1 cellular context compared by ENCODE assay signal in the genomic region with DNA sequence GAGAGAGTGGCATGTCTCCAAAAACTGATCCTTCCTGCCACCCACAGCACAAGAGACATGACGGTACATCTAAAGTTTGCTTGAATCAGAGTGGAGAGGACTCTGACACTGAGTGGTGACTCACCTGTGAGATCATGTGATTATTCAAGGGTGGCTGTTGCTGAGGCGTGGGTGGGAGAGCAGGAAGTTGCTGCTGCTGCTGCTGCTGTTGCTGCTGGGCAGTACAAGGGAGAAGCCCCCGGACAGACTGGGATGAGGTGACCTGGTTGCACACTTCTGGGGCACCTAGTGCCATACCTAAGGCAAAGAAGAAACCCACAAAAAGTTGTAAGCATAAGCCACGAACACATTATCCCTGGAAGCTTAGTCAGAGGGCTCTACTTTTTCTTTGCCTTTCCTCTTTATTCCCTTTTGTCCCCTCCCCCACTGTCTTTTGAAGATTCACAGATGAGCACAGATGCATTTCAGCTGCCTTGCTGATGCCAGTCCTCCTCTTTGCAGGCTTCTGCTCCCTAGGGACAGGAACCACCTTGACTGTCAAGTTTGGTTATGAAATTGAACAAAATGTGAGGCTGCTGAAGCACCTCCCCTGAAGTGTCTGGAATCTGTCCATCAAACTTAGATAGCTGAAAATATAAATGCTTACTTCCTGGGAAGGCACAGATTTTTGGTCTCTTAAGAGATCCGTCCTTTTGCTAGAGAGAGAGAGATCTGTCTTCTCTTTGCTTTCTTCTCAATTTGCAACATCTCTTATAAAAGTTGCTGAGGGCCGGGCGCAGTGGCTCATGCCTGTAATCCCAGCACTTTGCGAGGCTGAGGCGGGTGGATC.
TF ChIP-seq lines count a peak whose summit lies in the region.

No MANE protein-coding gene starts in this region.

TF ChIP-seq in GM12878, 131 proteins besides CTCF, POLR2A, EP300 and RAD21 (continued from another document and continues in another):
- TF ChIP-seq NR2F1 (conservative IDR thresholded peaks at IDR 0.05) (0 out of 2 replicates have a peak, but pooled peaks have one; percentile 13), NFXL1 (IDR thresholded peaks at IDR 0.05; ENCODE audit: borderline replicate concordance) (no peak), SMAD1 (IDR thresholded peaks at IDR 0.05; ENCODE audit: low read depth, partially characterized antibody) (no peak), FOS (IDR thresholded peaks at IDR 0.05; ENCODE audit: borderline replicate concordance, extremely low read depth, insufficient read length) (no peak), LARP7 (IDR thresholded peaks at IDR 0.05) (no peak), YY1 (IDR thresholded peaks at IDR 0.05; ENCODE audit: low read depth, low read length) (peak; percentile 30; the same call in 1 of the 2 replicates), EED (IDR thresholded peaks at IDR 0.05; ENCODE audit: low read depth) (peak; percentile 53), RB1 (IDR thresholded peaks at IDR 0.05; ENCODE audit: borderline replicate concordance) (no peak), MEF2B (IDR thresholded peaks at IDR 0.05; ENCODE audit: partially characterized antibody, poor library complexity, severe bottlenecking) (peak; percentile 72), NR2C1 (IDR thresholded peaks at IDR 0.05) (no peak), JUNB (IDR thresholded peaks at IDR 0.05) (peak; percentile 72), IRF4 (IDR thresholded peaks at IDR 0.05; ENCODE audit: low read depth, low read length) (no peak), POLR2AphosphoS5 (IDR thresholded peaks at IDR 0.05; ENCODE audit: low read length) (peak; percentile 68; the same call in 1 of the 2 replicates), RFX5 (IDR thresholded peaks at IDR 0.05; ENCODE audit: low read depth, low read length) (no peak), SMARCA5 (IDR thresholded peaks at IDR 0.05) (no peak), SMAD5 (IDR thresholded peaks at IDR 0.05; ENCODE audit: low read depth) (no peak), WRNIP1 (IDR thresholded peaks at IDR 0.05; ENCODE audit: borderline replicate concordance, low read depth, low read length) (no peak), KLF5 (IDR thresholded peaks at IDR 0.05; ENCODE audit: partially characterized antibody) (no peak), NR2C2 (IDR thresholded peaks at IDR 0.05; ENCODE audit: borderline replicate concordance, control insufficient read depth, insufficient read length, low read depth) (no peak), MXI1 (IDR thresholded peaks at IDR 0.05; ENCODE audit: low read depth, low read length) (no peak), EGR1 (IDR thresholded peaks at IDR 0.05; ENCODE audit: borderline replicate concordance in 1 of 2, low read depth in 2 of 2, low read length in 2 of 2) (peak; percentile 70 to 98), ZNF274 (IDR thresholded peaks at IDR 0.05; ENCODE audit: insufficient read depth, insufficient read length) (no peak), BACH1 (IDR thresholded peaks at IDR 0.05; ENCODE audit: borderline replicate concordance) (no peak; the same call in 1 of the 2 replicates), RAD51 (IDR thresholded peaks at IDR 0.05) (peak; percentile 87), CHD2 (IDR thresholded peaks at IDR 0.05; ENCODE audit: borderline replicate concordance, low read depth, low read length) (0 out of 2 replicates have a peak, but pooled peaks have one; percentile 13), PAX8 (IDR thresholded peaks at IDR 0.05) (no peak), IKZF2 (IDR thresholded peaks at IDR 0.05) (peak; percentile 47 to 72; a peak in 3 of 4 replicates)
- TF ChIP-seq, protein P1, sequence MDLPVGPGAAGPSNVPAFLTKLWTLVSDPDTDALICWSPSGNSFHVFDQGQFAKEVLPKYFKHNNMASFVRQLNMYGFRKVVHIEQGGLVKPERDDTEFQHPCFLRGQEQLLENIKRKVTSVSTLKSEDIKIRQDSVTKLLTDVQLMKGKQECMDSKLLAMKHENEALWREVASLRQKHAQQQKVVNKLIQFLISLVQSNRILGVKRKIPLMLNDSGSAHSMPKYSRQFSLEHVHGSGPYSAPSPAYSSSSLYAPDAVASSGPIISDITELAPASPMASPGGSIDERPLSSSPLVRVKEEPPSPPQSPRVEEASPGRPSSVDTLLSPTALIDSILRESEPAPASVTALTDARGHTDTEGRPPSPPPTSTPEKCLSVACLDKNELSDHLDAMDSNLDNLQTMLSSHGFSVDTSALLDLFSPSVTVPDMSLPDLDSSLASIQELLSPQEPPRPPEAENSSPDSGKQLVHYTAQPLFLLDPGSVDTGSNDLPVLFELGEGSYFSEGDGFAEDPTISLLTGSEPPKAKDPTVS (IDR thresholded peaks at IDR 0.05; ENCODE audit: low read depth, low read length) = no peak
- TF ChIP-seq, protein P2, sequence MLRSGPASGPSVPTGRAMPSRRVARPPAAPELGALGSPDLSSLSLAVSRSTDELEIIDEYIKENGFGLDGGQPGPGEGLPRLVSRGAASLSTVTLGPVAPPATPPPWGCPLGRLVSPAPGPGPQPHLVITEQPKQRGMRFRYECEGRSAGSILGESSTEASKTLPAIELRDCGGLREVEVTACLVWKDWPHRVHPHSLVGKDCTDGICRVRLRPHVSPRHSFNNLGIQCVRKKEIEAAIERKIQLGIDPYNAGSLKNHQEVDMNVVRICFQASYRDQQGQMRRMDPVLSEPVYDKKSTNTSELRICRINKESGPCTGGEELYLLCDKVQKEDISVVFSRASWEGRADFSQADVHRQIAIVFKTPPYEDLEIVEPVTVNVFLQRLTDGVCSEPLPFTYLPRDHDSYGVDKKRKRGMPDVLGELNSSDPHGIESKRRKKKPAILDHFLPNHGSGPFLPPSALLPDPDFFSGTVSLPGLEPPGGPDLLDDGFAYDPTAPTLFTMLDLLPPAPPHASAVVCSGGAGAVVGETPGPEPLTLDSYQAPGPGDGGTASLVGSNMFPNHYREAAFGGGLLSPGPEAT (IDR thresholded peaks at IDR 0.05; ENCODE audit: low read depth) = peak; percentile 60; the same call in 1 of the 2 replicates
- TF ChIP-seq, protein P3, sequence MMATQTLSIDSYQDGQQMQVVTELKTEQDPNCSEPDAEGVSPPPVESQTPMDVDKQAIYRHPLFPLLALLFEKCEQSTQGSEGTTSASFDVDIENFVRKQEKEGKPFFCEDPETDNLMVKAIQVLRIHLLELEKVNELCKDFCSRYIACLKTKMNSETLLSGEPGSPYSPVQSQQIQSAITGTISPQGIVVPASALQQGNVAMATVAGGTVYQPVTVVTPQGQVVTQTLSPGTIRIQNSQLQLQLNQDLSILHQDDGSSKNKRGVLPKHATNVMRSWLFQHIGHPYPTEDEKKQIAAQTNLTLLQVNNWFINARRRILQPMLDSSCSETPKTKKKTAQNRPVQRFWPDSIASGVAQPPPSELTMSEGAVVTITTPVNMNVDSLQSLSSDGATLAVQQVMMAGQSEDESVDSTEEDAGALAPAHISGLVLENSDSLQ (IDR thresholded peaks at IDR 0.05) = peak; percentile 87
- TF ChIP-seq, protein P4, sequence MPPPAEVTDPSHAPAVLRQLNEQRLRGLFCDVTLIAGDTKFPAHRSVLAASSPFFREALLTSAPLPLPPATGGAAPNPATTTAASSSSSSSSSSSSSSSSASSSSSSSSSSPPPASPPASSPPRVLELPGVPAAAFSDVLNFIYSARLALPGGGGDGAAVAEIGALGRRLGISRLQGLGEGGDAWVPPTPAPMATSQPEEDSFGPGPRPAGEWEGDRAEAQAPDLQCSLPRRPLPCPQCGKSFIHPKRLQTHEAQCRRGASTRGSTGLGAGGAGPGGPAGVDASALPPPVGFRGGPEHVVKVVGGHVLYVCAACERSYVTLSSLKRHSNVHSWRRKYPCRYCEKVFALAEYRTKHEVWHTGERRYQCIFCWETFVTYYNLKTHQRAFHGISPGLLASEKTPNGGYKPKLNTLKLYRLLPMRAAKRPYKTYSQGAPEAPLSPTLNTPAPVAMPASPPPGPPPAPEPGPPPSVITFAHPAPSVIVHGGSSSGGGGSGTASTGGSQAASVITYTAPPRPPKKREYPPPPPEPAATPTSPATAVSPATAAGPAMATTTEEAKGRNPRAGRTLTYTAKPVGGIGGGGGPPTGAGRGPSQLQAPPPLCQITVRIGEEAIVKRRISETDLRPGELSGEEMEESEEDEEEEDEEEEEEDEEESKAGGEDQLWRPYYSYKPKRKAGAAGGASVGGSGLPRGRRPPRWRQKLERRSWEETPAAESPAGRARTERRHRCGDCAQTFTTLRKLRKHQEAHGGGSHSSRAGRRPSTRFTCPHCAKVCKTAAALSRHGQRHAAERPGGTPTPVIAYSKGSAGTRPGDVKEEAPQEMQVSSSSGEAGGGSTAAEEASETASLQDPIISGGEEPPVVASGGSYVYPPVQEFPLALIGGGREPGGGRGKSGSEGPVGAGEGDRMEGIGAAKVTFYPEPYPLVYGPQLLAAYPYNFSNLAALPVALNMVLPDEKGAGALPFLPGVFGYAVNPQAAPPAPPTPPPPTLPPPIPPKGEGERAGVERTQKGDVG (CRISPR knock-in tag; IDR thresholded peaks at IDR 0.05) = no peak
- TF ChIP-seq, protein P5, sequence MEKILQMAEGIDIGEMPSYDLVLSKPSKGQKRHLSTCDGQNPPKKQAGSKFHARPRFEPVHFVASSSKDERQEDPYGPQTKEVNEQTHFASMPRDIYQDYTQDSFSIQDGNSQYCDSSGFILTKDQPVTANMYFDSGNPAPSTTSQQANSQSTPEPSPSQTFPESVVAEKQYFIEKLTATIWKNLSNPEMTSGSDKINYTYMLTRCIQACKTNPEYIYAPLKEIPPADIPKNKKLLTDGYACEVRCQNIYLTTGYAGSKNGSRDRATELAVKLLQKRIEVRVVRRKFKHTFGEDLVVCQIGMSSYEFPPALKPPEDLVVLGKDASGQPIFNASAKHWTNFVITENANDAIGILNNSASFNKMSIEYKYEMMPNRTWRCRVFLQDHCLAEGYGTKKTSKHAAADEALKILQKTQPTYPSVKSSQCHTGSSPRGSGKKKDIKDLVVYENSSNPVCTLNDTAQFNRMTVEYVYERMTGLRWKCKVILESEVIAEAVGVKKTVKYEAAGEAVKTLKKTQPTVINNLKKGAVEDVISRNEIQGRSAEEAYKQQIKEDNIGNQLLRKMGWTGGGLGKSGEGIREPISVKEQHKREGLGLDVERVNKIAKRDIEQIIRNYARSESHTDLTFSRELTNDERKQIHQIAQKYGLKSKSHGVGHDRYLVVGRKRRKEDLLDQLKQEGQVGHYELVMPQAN (conservative IDR thresholded peaks at IDR 0.05) = no peak
- TF ChIP-seq, protein P6, sequence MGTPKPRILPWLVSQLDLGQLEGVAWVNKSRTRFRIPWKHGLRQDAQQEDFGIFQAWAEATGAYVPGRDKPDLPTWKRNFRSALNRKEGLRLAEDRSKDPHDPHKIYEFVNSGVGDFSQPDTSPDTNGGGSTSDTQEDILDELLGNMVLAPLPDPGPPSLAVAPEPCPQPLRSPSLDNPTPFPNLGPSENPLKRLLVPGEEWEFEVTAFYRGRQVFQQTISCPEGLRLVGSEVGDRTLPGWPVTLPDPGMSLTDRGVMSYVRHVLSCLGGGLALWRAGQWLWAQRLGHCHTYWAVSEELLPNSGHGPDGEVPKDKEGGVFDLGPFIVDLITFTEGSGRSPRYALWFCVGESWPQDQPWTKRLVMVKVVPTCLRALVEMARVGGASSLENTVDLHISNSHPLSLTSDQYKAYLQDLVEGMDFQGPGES (IDR thresholded peaks at IDR 0.05) = no peak
- TF ChIP-seq, protein P7, sequence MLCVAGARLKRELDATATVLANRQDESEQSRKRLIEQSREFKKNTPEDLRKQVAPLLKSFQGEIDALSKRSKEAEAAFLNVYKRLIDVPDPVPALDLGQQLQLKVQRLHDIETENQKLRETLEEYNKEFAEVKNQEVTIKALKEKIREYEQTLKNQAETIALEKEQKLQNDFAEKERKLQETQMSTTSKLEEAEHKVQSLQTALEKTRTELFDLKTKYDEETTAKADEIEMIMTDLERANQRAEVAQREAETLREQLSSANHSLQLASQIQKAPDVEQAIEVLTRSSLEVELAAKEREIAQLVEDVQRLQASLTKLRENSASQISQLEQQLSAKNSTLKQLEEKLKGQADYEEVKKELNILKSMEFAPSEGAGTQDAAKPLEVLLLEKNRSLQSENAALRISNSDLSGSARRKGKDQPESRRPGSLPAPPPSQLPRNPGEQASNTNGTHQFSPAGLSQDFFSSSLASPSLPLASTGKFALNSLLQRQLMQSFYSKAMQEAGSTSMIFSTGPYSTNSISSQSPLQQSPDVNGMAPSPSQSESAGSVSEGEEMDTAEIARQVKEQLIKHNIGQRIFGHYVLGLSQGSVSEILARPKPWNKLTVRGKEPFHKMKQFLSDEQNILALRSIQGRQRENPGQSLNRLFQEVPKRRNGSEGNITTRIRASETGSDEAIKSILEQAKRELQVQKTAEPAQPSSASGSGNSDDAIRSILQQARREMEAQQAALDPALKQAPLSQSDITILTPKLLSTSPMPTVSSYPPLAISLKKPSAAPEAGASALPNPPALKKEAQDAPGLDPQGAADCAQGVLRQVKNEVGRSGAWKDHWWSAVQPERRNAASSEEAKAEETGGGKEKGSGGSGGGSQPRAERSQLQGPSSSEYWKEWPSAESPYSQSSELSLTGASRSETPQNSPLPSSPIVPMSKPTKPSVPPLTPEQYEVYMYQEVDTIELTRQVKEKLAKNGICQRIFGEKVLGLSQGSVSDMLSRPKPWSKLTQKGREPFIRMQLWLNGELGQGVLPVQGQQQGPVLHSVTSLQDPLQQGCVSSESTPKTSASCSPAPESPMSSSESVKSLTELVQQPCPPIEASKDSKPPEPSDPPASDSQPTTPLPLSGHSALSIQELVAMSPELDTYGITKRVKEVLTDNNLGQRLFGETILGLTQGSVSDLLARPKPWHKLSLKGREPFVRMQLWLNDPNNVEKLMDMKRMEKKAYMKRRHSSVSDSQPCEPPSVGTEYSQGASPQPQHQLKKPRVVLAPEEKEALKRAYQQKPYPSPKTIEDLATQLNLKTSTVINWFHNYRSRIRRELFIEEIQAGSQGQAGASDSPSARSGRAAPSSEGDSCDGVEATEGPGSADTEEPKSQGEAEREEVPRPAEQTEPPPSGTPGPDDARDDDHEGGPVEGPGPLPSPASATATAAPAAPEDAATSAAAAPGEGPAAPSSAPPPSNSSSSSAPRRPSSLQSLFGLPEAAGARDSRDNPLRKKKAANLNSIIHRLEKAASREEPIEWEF (IDR thresholded peaks at IDR 0.05; ENCODE audit: insufficient replicate concordance, low read depth, low read length) = no peak
- TF ChIP-seq, protein P8, sequence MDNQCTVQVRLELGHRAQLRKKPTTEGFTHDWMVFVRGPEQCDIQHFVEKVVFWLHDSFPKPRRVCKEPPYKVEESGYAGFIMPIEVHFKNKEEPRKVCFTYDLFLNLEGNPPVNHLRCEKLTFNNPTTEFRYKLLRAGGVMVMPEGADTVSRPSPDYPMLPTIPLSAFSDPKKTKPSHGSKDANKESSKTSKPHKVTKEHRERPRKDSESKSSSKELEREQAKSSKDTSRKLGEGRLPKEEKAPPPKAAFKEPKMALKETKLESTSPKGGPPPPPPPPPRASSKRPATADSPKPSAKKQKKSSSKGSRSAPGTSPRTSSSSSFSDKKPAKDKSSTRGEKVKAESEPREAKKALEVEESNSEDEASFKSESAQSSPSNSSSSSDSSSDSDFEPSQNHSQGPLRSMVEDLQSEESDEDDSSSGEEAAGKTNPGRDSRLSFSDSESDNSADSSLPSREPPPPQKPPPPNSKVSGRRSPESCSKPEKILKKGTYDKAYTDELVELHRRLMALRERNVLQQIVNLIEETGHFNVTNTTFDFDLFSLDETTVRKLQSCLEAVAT (IDR thresholded peaks at IDR 0.05) = no peak
